Comparison of ENCODE assay signal across 4 cellular contexts in the genomic region with DNA sequence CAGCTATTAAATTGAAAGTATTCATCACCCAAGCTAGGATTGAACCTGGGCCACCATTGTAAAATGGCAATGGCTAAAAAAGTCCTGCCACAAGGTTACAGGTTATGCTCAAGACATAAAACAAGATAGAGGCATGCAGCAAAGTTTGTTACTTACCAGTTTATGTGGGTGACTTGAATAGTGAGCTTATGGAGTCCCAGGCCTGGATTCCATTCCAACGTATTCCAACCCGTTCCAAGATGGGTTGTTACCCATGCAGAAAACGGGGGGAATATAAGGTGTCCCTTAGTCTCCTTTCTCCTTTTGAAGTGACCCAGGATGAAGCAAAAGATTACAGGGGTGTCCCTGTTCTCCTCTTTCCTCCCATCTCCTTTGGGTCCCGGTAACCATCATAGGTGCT. TPM values are rescaled to one million over a fixed set of nuclear protein-coding genes. Genes with fewer than 3 reads are reported as not detected.
"Had no signal": no experiment of that assay in that cellular context is flagged by ENCODE, and none has a peak within 500 bp of the region (broad histone marks: within the 10 kb centered on the region; RNA-seq: fewer than 3 reads in every experiment).

No MANE protein-coding gene starts in this region.

RNA-seq across cellular contexts. Expression of a gene that starts 10.2 kb away (rescaled TPM):
- total RNA-seq: LHCN-M2, M059J, MCF 10A, NCI-H460 had no signal

RNA-seq across cellular contexts. Expression of a gene that starts 28.1 kb away (rescaled TPM):
- total RNA-seq: LHCN-M2, M059J, MCF 10A, NCI-H460 had no signal

RNA-seq across cellular contexts. Expression of a gene that starts 56.0 kb away (rescaled TPM):
- total RNA-seq: M059J had no signal
